In the genomic region with DNA sequence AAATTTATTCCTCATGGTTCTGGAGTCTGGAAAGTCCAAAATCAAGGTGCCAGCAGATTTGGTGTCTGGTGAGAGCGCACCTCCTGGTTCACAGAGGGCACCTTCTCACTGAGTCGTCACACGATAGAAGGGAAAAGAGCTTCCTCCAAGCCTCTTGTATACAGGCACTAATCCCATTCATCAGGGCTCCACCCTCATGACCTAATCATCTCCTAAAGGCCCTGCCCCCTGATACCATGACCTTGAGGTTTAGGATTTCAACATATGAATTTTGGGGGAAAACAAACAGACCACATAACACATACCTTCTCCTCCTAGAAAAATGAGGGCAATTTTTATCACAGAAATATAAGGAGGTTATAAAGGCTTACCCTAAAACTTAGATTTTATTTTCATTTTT, we compare ENCODE assay signal across 23 cellular contexts.
"Had no signal": no experiment of that assay in that cellular context is flagged by ENCODE, and none has a peak within 500 bp of the region (broad histone marks: within the 10 kb centered on the region; RNA-seq: fewer than 3 reads in every experiment).

No MANE protein-coding gene starts in this region.

- H3K4me1 Mint-ChIP-seq: activated CD4-positive, alpha-beta T cell treated with anti-CD3 and anti-CD28 coated beads, Interleukin-2, amount 10 ng/mL, durations not matched to agents 24 days and 14 days; activated naive CD8-positive, alpha-beta T cell treated with anti-CD3 and anti-CD28 coated beads, Interleukin-2, amount 50 U/mL, for 24 hours; T-helper 17 cell had no signal

- H3K27me3 ChIP-seq: cardiac muscle cell, MG63 had no signal

- H3K27ac Mint-ChIP-seq: activated CD4-positive, alpha-beta T cell treated with anti-CD3 and anti-CD28 coated beads, Interleukin-2, amount 10 ng/mL, durations not matched to agents 24 days and 14 days; activated naive CD8-positive, alpha-beta T cell treated with anti-CD3 and anti-CD28 coated beads, Interleukin-2, amount 50 U/mL, for 24 hours; T-helper 17 cell had no signal

- H3K4me2 ChIP-seq: PC-9 had no signal

- DNase-seq: activated CD4-positive, alpha-beta T cell treated with anti-CD3 and anti-CD28 coated beads, Interleukin-2, amount 10 ng/mL, durations not matched to agents 24 days and 14 days; activated CD4-positive, alpha-beta T cell treated with anti-CD3 and anti-CD28 coated beads, Interleukin-2, amount 50 U/mL, for 48 hours; activated CD4-positive, CD25-positive, alpha-beta regulatory T cell treated with anti-CD3 and anti-CD28 coated beads, Interleukin-2, amount 50 U/mL, for 72 hours; activated CD8-positive, alpha-beta memory T cell treated with anti-CD3 and anti-CD28 coated beads for 24 hours; activated effector memory CD4-positive, alpha-beta T cell treated with anti-CD3 and anti-CD28 coated beads, Interleukin-2, amount 50 U/mL, for 16 hours; activated naive CD4-positive, alpha-beta T cell treated with Interleukin-2 at 50 U/mL for 16 hours; activated naive CD8-positive, alpha-beta T cell treated with anti-CD3 and anti-CD28 coated beads, Interleukin-2, amount 50 U/mL, for 24 hours; activated T-cell treated with anti-CD3 and anti-CD28 coated beads, Interleukin-2, amount 50 U/mL, for 4 hours; amniotic stem cell; MG63; NCI-H1417; NCI-H1930; NCI-H345; NCI-H510A; NCI-H526 treated with DMSO at 0.1 percent for 48 hours; PC-9; SHP77 treated with DMSO at 0.1 percent for 48 hours; T-helper 17 cell; T-helper 9 cell had no signal

- H3K4me3 ChIP-seq: cardiac muscle cell, MG63, PC-9 had no signal

- H3K36me3 Mint-ChIP-seq: activated naive CD4-positive, alpha-beta T cell treated with anti-CD3 and anti-CD28 coated beads, Interleukin-2, amount 50 U/mL, for 72 hours; brain had no signal

- H3K9me3 Mint-ChIP-seq: activated CD4-positive, alpha-beta T cell treated with anti-CD3 and anti-CD28 coated beads, Interleukin-2, amount 10 ng/mL, durations not matched to agents 24 days and 14 days; activated naive CD4-positive, alpha-beta T cell treated with anti-CD3 and anti-CD28 coated beads, Interleukin-2, amount 50 U/mL, for 72 hours; activated naive CD8-positive, alpha-beta T cell treated with anti-CD3 and anti-CD28 coated beads, Interleukin-2, amount 50 U/mL, for 24 hours; activated T-cell treated with anti-CD3 and anti-CD28 coated beads, Interleukin-2, amount 50 U/mL, for 4 hours; brain had no signal

- H3K9me3 ChIP-seq: MG63 had no signal

- H3K27ac ChIP-seq: cardiac muscle cell, PC-9 had no signal

- H2AFZ ChIP-seq: PC-9 had no signal

- FAIRE-seq: astrocyte had no signal

- H3K36me3 ChIP-seq: cardiac muscle cell, MG63 had no signal

- H3K4me3 Mint-ChIP-seq: activated CD4-positive, alpha-beta T cell treated with anti-CD3 and anti-CD28 coated beads, Interleukin-2, amount 10 ng/mL, durations not matched to agents 24 days and 14 days; activated naive CD8-positive, alpha-beta T cell treated with anti-CD3 and anti-CD28 coated beads, Interleukin-2, amount 50 U/mL, for 24 hours; activated T-cell treated with anti-CD3 and anti-CD28 coated beads, Interleukin-2, amount 50 U/mL, for 4 hours; brain had no signal

- ATAC-seq: activated naive CD4-positive, alpha-beta T cell treated with anti-CD3 and anti-CD28 coated beads, Interleukin-2, amount 50 U/mL, for 72 hours; activated naive CD8-positive, alpha-beta T cell treated with anti-CD3 and anti-CD28 coated beads, Interleukin-2, amount 50 U/mL, for 24 hours; activated T-cell treated with anti-CD3 and anti-CD28 coated beads, Interleukin-2, amount 50 U/mL, for 4 hours; T-helper 17 cell had no signal
